In genomic region chr4:159055851-159056250, GRCh38 we compare ENCODE assay signal across 1 cellular context.
TF ChIP-seq lines count a peak whose summit lies in the region.

No MANE protein-coding gene starts in this region.

TF ChIP-seq in GM23338, 12 proteins besides CTCF, POLR2A, EP300 and RAD21 (continued from another document):
- no peak for TF ChIP-seq CREB1 (CRISPR knock-in tag; IDR thresholded peaks at IDR 0.05; ENCODE audit: low read depth)
